Comparison of ENCODE assay signal across 8 cellular contexts in the genomic region with DNA sequence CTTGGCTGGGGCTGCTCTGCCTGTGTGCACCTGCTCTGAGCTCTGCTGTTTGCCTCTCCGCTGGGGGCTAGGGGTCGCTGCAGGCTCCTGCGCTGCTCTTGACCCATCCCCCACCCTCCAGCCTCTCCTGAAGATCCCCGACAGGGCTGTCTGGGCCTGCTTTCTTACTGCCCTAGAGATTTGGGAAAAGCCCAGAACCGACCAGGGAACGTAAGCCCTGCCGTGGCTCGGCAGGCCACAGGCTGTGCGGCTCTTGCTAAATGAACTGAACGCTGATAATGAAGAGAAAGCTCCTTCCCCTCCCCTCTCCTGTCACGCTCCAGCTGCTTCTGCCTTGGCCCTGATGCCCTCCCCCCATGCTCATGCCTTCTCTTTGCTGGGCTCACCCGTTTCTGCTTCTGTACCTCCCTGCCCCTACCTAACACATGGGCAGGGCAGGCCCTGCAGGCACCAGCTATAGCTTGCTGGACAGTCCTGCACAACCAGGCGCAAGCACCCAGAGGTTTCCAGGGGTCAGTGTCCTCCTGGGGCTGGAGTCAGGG. TPM values are rescaled to one million over a fixed set of nuclear protein-coding genes. Genes with fewer than 3 reads are reported as not detected.
A peak's percentile ranks its signal among the peaks of the same experiment; 100 is the strongest.
DNase-seq lines count a peak whose midpoint lies in the region; ATAC-seq and TF ChIP-seq lines count a peak whose summit lies in the region.

No MANE protein-coding gene starts in this region.

- TF ChIP-seq CTCF in BJ (IDR thresholded peaks at IDR 0.05; ENCODE audit: insufficient read depth, low read depth, low read length) (peak; percentile 42), NB4 (IDR thresholded peaks at IDR 0.05; ENCODE audit: low read depth, low read length) (peak; percentile 7), choroid plexus epithelial cell (conservative IDR thresholded peaks at IDR 0.05; ENCODE audit: low read depth, low read length) (peak; percentile 61), lower lobe of right lung (IDR thresholded peaks at IDR 0.05) (peak; percentile 13)

- no peaks in the 10 kb centered on the region for H3K9me3 ChIP-seq in lower lobe of right lung

- H3K4me3 ChIP-seq in BJ (ENCODE audit: low read depth, low read length) (no peak overlapping the region), NB4 (ENCODE audit: low read depth, low read length) (no peak overlapping the region), choroid plexus epithelial cell (ENCODE audit: low read depth, low read length) (no peak overlapping the region), lower lobe of right lung (no peak overlapping the region)

- ATAC-seq in lower lobe of right lung (peak; percentile 61 to 70), HG02610 (IDR thresholded peaks at IDR 0.05; ENCODE audit: unreplicated experiment) (no peak), GM21825 (IDR thresholded peaks at IDR 0.05; ENCODE audit: unreplicated experiment) (no peak), HG03342 (IDR thresholded peaks at IDR 0.05; ENCODE audit: unreplicated experiment) (no peak)

- H3K36me3 ChIP-seq in BJ (ENCODE audit: control insufficient read depth, insufficient read depth, low read length) = no peaks in the 10 kb centered on the region
- no peaks in the 10 kb centered on the region for H3K36me3 ChIP-seq in lower lobe of right lung

- no peak for DNase-seq in BJ (ENCODE audit: low read depth)
- no peak for DNase-seq in NB4 (ENCODE audit: low read depth)
- peak; percentile 50 for DNase-seq in choroid plexus epithelial cell (ENCODE audit: low read depth)
- DNase-seq in lower lobe of right lung = no peak
- DNase-seq in activated effector memory CD4-positive, alpha-beta T cell treated with Interleukin-2 at 50 U/mL for 16 hours = no peak

- H3K27ac ChIP-seq in lower lobe of right lung = no peak overlapping the region

- CTCF ChIA-PET in BJ (lab: Yijun Ruan, JAX) = interaction anchor here (0.6 to 1.6 kb wide), 7 partner anchors 8 to 360 kb away, joined by 3 to 5 read pairs (median 4); no protein-coding TSS in a partner anchor

- POLR2A ChIA-PET in BJ (lab: Charles Lee) = no interaction called here

- H3K27me3 ChIP-seq in BJ (ENCODE audit: control insufficient read depth, insufficient read depth, low read length) = peaks cover 9% of the 10 kb centered on the region
- H3K27me3 ChIP-seq in lower lobe of right lung (ENCODE audit: low read depth) = no peaks in the 10 kb centered on the region

- intact Hi-C loops in lower lobe of right lung (cut with DNase I) = no loop called here

- TF ChIP-seq POLR2A in NB4 (IDR thresholded peaks at IDR 0.05; ENCODE audit: extremely low read depth, insufficient read length) = no peak

- H3K4me1 ChIP-seq in lower lobe of right lung = peaks cover 32% of the 10 kb centered on the region

RNA-seq across cellular contexts. Expression of a gene that starts 32.0 kb away (rescaled TPM):
- 34.4 and 36.1 TPM in 2 replicates for polyA plus RNA-seq in BJ (2011; rRNA removed)
- 9.2 and 9.7 TPM in 2 replicates for polyA minus RNA-seq in BJ (2011; rRNA and poly(A)+ RNA removed)
- total RNA-seq in lower lobe of right lung = 65.8 TPM

RNA-seq across cellular contexts. Expression of a gene that starts 59.3 kb away (rescaled TPM):
- polyA plus RNA-seq in BJ (2011; rRNA removed) = not detected in 2 replicates
- not detected in 2 replicates for polyA minus RNA-seq in BJ (2011; rRNA and poly(A)+ RNA removed)
- not detected for total RNA-seq in lower lobe of right lung

Comparison
In these comparisons a context has a peak if more than half of its experiments do, and no peak if none do; other contexts are left out.
1. CTCF ChIP-seq: peak in every context shown above with its lines; median percentile 61 in choroid plexus epithelial cell; 42 in BJ; 13 in lower lobe of right lung; 7 in NB4.
2. ATAC-seq: peak in lower lobe of right lung (2 of 2); none in HG02610 (single experiment), GM21825 (single experiment) and HG03342 (single experiment).